ENCODE assay signal across 8 cellular contexts in the genomic region with DNA sequence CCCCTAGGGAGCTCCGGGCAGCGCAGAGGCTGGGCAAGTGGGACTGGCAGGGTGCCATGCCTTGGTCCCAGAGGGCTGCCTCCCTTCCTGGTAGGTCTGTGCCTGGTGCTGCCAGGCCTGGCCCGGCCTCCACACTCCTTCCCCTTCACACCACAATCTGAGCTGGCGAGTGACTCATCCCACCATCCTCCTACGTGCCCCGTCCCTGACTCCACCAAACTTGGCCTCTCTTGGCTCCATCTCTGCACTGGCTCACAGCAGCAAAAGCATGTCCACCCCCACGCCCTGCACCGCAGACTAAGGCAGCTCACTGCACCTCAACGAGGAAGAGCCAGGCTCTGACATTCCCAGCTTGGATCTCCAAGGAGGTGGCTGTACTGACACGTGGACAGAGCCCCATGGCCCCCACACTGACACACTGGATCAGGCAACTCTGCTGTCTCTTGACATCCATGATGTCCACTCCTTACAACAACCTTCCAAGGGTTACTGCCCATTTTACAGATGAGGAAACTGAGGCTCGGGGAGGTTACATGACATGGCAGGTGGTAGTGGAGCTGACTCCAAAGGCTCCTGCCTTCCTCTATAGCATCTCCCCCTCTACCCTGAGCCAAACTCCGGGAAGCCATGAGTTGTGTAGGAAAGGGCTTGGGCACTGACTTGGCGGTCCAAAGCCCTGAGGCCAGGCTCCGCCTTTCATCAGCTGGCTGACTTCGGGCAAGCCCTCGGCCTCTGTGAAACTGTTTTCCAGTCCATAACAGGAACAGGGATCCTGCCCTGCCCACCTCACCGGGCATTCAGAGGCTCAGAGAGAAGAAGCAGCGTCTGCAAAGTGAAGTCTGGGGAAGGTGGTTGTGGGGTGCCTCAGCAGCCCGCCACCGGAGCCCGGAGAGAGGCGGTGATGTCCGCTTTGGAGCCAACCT. TPM values are rescaled to one million over a fixed set of nuclear protein-coding genes. Genes with fewer than 3 reads are reported as not detected.
DNase-seq lines count a peak whose midpoint lies in the region; ATAC-seq and TF ChIP-seq lines count a peak whose summit lies in the region.

No MANE protein-coding gene starts in this region.

- H3K4me3 Mint-ChIP-seq in activated T-helper 17 cell treated with anti-CD3 and anti-CD28 coated beads, Interleukin-2, amount 50 U/mL, for 72 hours: peak overlapping the region; percentile 68

- H4K20me1 ChIP-seq in DND-41 (ENCODE audit: insufficient read depth, low read length): no peaks in the 10 kb centered on the region; the same call in 1 of the 2 replicates

- no peaks in the 10 kb centered on the region for H3K9me3 Mint-ChIP-seq in activated T-helper 17 cell treated with anti-CD3 and anti-CD28 coated beads, Interleukin-2, amount 50 U/mL, for 72 hours

- no peaks in the 10 kb centered on the region for H3K9me3 ChIP-seq in DND-41 (ENCODE audit: insufficient read depth, low read length, severe bottlenecking)
- H3K9me3 ChIP-seq in gastroesophageal sphincter: peaks cover 0 to 10% (median 0%) of the 10 kb centered on the region in 3 donors

- no peak for TF ChIP-seq POLR2A in gastroesophageal sphincter (IDR thresholded peaks at IDR 0.05)

- TF ChIP-seq CTCF in DND-41 (IDR thresholded peaks at IDR 0.05; ENCODE audit: borderline replicate concordance, extremely low read depth, low read length, poor library complexity, severe bottlenecking): no peak
- TF ChIP-seq CTCF in gastroesophageal sphincter (IDR thresholded peaks at IDR 0.05): no peak

- H3K79me2 ChIP-seq in DND-41 (ENCODE audit: insufficient read depth, low read length): no peaks in the 10 kb centered on the region

- H3K27ac Mint-ChIP-seq in activated T-helper 17 cell treated with anti-CD3 and anti-CD28 coated beads, Interleukin-2, amount 50 U/mL, for 72 hours: peak overlapping the region; percentile 68

- H2AFZ ChIP-seq in DND-41 (ENCODE audit: low read depth, low read length): no peak overlapping the region

- no peak overlapping the region for H3K4me3 ChIP-seq in DND-41 (ENCODE audit: low read depth in 1 of 2, low read length in 2 of 2)
- peak overlapping the region in 1 of 2 donors; percentile 31 for H3K4me3 ChIP-seq in gastroesophageal sphincter

- H3K27ac ChIP-seq in DND-41 (ENCODE audit: low read length): no peak overlapping the region
- peak overlapping the region in 2 of 4 donors; percentile 32 to 62 for H3K27ac ChIP-seq in gastroesophageal sphincter

- H3K4me1 ChIP-seq in DND-41 (ENCODE audit: insufficient read depth, low read length) (peaks cover 3% of the 10 kb centered on the region; the same call in 1 of the 2 replicates), gastroesophageal sphincter (peaks cover 0 to 24% (median 13%) of the 10 kb centered on the region in 3 donors)

- 50% methylated on average over 2 to 5 of the region's 23 CpGs for WGBS in gastroesophageal sphincter (ENCODE audit: low coverage in 1 of 2), 2 donors

- peaks cover 6% of the 10 kb centered on the region for H3K36me3 Mint-ChIP-seq in activated T-helper 17 cell treated with anti-CD3 and anti-CD28 coated beads, Interleukin-2, amount 50 U/mL, for 72 hours (ENCODE audit: low read depth)

- H3K4me1 Mint-ChIP-seq in activated T-helper 17 cell treated with anti-CD3 and anti-CD28 coated beads, Interleukin-2, amount 50 U/mL, for 72 hours: peaks cover 15% of the 10 kb centered on the region

- peak; percentile 7 for DNase-seq in DND-41
- DNase-seq in NCI-H460 (ENCODE audit: extremely low read depth, low read depth): peak; percentile 95
- peak; percentile 44 for DNase-seq in pulmonary artery endothelial cell (ENCODE audit: low read depth, low spot score)
- no peak for DNase-seq in NCI-H526 treated with DMSO at 0.1 percent for 48 hours (lab: John Stamatoyannopoulos, UW)

- ATAC-seq in DND-41 (ENCODE audit: insufficient read depth, low read depth) (no peak), gastroesophageal sphincter (peak; percentile 34), HG03457 (IDR thresholded peaks at IDR 0.05; ENCODE audit: unreplicated experiment) (no peak), HG02970 (IDR thresholded peaks at IDR 0.05; ENCODE audit: low FRiP score, unreplicated experiment) (no peak)
- peak; percentile 94 for ATAC-seq in activated T-helper 17 cell treated with anti-CD3 and anti-CD28 coated beads, Interleukin-2, amount 50 U/mL, for 72 hours (replicated peaks)

- H3K27me3 ChIP-seq in DND-41 (ENCODE audit: insufficient read depth, low read length, poor library complexity) (no peaks in the 10 kb centered on the region), gastroesophageal sphincter (peaks cover 5% of the 10 kb centered on the region)

- H3K9ac ChIP-seq in DND-41 (ENCODE audit: low read depth, low read length): no peak overlapping the region

- H3K36me3 ChIP-seq in DND-41 (ENCODE audit: insufficient read depth, low read length) (no peaks in the 10 kb centered on the region), gastroesophageal sphincter (no peaks in the 10 kb centered on the region)

- no peak for TF ChIP-seq EP300 in gastroesophageal sphincter (IDR thresholded peaks at IDR 0.05)

- H3K4me2 ChIP-seq in DND-41 (ENCODE audit: insufficient read depth, low read length): no peak overlapping the region

- H3K27me3 Mint-ChIP-seq in activated T-helper 17 cell treated with anti-CD3 and anti-CD28 coated beads, Interleukin-2, amount 50 U/mL, for 72 hours: peaks cover 8% of the 10 kb centered on the region

RNA-seq across cellular contexts. Expression of a gene that starts 20.1 kb away (rescaled TPM):
- total RNA-seq in NCI-H460 (2014; rRNA removed; shearing (Covaris generic)): 1,671 and 1,675 TPM in 2 replicates
- 1,767 and 1,798 TPM in 2 replicates for polyA plus RNA-seq in NCI-H460 (2014; cell fraction: nucleus; rRNA removed)
- not detected for total RNA-seq in activated T-helper 17 cell treated with anti-CD3 and anti-CD28 coated beads, Interleukin-2, amount 50 U/mL, for 72 hours
- 100 to 1,000 TPM in 1 of 4 donors, 1 to 10 TPM in 3; 2.9 to 154 (median 6.5) TPM for total RNA-seq in gastroesophageal sphincter
- total RNA-seq in pulmonary artery endothelial cell: 63.6 and 81.6 TPM in 2 replicates

RNA-seq across cellular contexts. Expression of a gene that starts 23.7 kb away (rescaled TPM):
- not detected in 2 replicates for total RNA-seq in NCI-H460 (2014; rRNA removed; shearing (Covaris generic))
- polyA plus RNA-seq in NCI-H460 (2014; cell fraction: nucleus; rRNA removed): not detected in 2 replicates
- total RNA-seq in activated T-helper 17 cell treated with anti-CD3 and anti-CD28 coated beads, Interleukin-2, amount 50 U/mL, for 72 hours: not detected
- total RNA-seq in gastroesophageal sphincter (not detected), pulmonary artery endothelial cell (not detected in 2 replicates)

RNA-seq across cellular contexts. Expression of a gene that starts 29.5 kb away (rescaled TPM):
- 3.7 and 6.0 TPM in 2 replicates for total RNA-seq in NCI-H460 (2014; rRNA removed; shearing (Covaris generic))
- 4.4 and 5.8 TPM in 2 replicates for polyA plus RNA-seq in NCI-H460 (2014; cell fraction: nucleus; rRNA removed)
- not detected for total RNA-seq in activated T-helper 17 cell treated with anti-CD3 and anti-CD28 coated beads, Interleukin-2, amount 50 U/mL, for 72 hours
- total RNA-seq in gastroesophageal sphincter: 100 to 1,000 TPM in 1 of 4 donors, 1 to 10 TPM in 3; 1.2 to 129 (median 4.2) TPM
- total RNA-seq in pulmonary artery endothelial cell: 1.6 and 3.4 TPM in 2 replicates

RNA-seq across cellular contexts. Expression of a gene that starts 38.5 kb away (rescaled TPM):
- total RNA-seq in NCI-H460 (2014; rRNA removed; shearing (Covaris generic)): not detected in 2 replicates
- not detected in 2 replicates for polyA plus RNA-seq in NCI-H460 (2014; cell fraction: nucleus; rRNA removed)
- not detected for total RNA-seq in activated T-helper 17 cell treated with anti-CD3 and anti-CD28 coated beads, Interleukin-2, amount 50 U/mL, for 72 hours
- total RNA-seq in gastroesophageal sphincter (100 to 1,000 TPM in 1 of 4 donors, 10 to 100 TPM in 1, 1 to 10 TPM in 1, not detected in 1; 1.4 to 105 (median 41.1) TPM), pulmonary artery endothelial cell (0.07 and 0.18 TPM in 2 replicates)

RNA-seq across cellular contexts. Expression of a gene that starts 42.8 kb away (rescaled TPM):
- total RNA-seq in NCI-H460 (2014; rRNA removed; shearing (Covaris generic)): not detected in 2 replicates
- not detected in 2 replicates for polyA plus RNA-seq in NCI-H460 (2014; cell fraction: nucleus; rRNA removed)
- total RNA-seq in activated T-helper 17 cell treated with anti-CD3 and anti-CD28 coated beads, Interleukin-2, amount 50 U/mL, for 72 hours: not detected
- total RNA-seq in gastroesophageal sphincter (1,000 to 10,000 TPM in 1 of 4 donors, 100 to 1,000 TPM in 1, 10 to 100 TPM in 2; 20.7 to 1,501 (median 80.1) TPM), pulmonary artery endothelial cell (not detected in 2 replicates)

Comparison
In these comparisons a context has a peak if more than half of its experiments do, and no peak if none do; other contexts are left out.
1. ATAC-seq: peak in activated T-helper 17 cell treated with anti-CD3 and anti-CD28 coated beads, Interleukin-2, amount 50 U/mL, for 72 hours (single experiment) and gastroesophageal sphincter (single experiment); none in DND-41 (single experiment), HG03457 (single experiment) and HG02970 (single experiment).
2. RNA of a gene that starts 20.1 kb away (total RNA-seq): 1,671 to 1,675 TPM in NCI-H460; 63.6 to 81.6 TPM in pulmonary artery endothelial cell, 2.9 to 154 TPM in gastroesophageal sphincter and not detected in activated T-helper 17 cell treated with anti-CD3 and anti-CD28 coated beads, Interleukin-2, amount 50 U/mL, for 72 hours; every median in the first group is over 10 times any median in the second.